1 cellular context compared by ENCODE assay signal in the genomic region with DNA sequence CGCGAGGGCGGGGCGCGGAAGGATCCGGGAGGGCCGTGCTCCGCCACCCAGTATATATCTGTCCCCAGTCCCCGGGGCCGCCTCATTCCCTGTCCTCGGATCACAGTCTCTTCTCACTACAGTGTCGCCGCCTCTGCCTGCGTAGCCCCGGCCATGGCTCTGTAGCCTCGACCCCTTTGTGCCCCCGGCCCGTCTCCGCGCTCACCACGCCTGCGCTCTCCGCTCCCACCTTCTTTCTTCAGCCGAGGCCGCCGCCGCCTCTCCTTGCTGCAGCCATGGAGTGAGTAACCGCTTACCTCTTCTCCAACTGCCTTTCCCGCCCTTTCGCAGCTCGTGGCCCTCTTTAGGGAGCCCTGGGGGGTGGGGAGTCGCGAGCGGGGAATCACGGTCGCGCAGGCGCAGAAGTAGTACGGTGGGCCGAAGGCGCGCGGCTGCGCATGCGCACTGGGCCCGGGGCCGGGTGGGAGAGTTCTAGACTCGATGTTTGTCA.
TF ChIP-seq lines count a peak whose summit lies in the region.

A gene with protein sequence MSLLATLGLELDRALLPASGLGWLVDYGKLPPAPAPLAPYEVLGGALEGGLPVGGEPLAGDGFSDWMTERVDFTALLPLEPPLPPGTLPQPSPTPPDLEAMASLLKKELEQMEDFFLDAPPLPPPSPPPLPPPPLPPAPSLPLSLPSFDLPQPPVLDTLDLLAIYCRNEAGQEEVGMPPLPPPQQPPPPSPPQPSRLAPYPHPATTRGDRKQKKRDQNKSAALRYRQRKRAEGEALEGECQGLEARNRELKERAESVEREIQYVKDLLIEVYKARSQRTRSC (plus strand): TSS at position 85 of the 490 bp plus-strand sequence. CDS start 1,646 bp downstream, outside the sequence.
A gene with protein sequence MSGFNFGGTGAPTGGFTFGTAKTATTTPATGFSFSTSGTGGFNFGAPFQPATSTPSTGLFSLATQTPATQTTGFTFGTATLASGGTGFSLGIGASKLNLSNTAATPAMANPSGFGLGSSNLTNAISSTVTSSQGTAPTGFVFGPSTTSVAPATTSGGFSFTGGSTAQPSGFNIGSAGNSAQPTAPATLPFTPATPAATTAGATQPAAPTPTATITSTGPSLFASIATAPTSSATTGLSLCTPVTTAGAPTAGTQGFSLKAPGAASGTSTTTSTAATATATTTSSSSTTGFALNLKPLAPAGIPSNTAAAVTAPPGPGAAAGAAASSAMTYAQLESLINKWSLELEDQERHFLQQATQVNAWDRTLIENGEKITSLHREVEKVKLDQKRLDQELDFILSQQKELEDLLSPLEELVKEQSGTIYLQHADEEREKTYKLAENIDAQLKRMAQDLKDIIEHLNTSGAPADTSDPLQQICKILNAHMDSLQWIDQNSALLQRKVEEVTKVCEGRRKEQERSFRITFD (minus strand): TSS at position 384 of the 490 bp plus-strand sequence. CDS start 19,697 bp downstream, outside the sequence.

TF ChIP-seq in HEK293, 187 proteins besides CTCF, POLR2A, EP300 and RAD21 (continued from another document and continues in another):
- TF ChIP-seq, protein P1, sequence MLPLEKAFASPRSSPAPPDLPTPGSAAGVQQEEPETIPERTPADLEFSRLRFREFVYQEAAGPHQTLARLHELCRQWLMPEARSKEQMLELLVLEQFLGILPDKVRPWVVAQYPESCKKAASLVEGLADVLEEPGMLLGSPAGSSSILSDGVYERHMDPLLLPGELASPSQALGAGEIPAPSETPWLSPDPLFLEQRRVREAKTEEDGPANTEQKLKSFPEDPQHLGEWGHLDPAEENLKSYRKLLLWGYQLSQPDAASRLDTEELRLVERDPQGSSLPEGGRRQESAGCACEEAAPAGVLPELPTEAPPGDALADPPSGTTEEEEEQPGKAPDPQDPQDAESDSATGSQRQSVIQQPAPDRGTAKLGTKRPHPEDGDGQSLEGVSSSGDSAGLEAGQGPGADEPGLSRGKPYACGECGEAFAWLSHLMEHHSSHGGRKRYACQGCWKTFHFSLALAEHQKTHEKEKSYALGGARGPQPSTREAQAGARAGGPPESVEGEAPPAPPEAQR (tag by site-specific recombination; IDR thresholded peaks at IDR 0.05): peak; percentile 84
- TF ChIP-seq, protein P2, sequence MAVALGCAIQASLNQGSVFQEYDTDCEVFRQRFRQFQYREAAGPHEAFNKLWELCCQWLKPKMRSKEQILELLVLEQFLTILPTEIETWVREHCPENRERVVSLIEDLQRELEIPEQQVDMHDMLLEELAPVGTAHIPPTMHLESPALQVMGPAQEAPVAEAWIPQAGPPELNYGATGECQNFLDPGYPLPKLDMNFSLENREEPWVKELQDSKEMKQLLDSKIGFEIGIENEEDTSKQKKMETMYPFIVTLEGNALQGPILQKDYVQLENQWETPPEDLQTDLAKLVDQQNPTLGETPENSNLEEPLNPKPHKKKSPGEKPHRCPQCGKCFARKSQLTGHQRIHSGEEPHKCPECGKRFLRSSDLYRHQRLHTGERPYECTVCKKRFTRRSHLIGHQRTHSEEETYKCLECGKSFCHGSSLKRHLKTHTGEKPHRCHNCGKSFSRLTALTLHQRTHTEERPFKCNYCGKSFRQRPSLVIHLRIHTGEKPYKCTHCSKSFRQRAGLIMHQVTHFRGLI (tag by site-specific recombination; IDR thresholded peaks at IDR 0.05): no peak; the same call in none of the 2 replicates
- no peak for TF ChIP-seq BCL11A (tag by site-specific recombination; IDR thresholded peaks at IDR 0.05; ENCODE audit: low read depth)
- TF ChIP-seq OSR2 (tag by site-specific recombination; IDR thresholded peaks at IDR 0.05): no peak
- no peak for TF ChIP-seq ZNF585B (tag by site-specific recombination; IDR thresholded peaks at IDR 0.05)
- TF ChIP-seq, protein P3, sequence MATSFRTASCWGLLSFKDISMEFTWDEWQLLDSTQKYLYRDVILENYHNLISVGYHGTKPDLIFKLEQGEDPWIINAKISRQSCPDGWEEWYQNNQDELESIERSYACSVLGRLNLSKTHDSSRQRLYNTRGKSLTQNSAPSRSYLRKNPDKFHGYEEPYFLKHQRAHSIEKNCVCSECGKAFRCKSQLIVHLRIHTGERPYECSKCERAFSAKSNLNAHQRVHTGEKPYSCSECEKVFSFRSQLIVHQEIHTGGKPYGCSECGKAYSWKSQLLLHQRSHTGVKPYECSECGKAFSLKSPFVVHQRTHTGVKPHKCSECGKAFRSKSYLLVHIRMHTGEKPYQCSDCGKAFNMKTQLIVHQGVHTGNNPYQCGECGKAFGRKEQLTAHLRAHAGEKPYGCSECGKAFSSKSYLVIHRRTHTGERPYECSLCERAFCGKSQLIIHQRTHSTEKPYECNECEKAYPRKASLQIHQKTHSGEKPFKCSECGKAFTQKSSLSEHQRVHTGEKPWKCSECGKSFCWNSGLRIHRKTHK (tag by site-specific recombination; IDR thresholded peaks at IDR 0.05): no peak
- TF ChIP-seq ZNF140 (tag by site-specific recombination; IDR thresholded peaks at IDR 0.05): no peak
- TF ChIP-seq ZFP41 (tag by site-specific recombination; IDR thresholded peaks at IDR 0.05; ENCODE audit: borderline replicate concordance): peak; percentile 95; the same call in 1 of the 2 replicates
- peak; percentile 92 for TF ChIP-seq ZXDB (tag by site-specific recombination; IDR thresholded peaks at IDR 0.05)
- 0 out of 2 replicates have a peak, but pooled peaks have one; percentile 9 for TF ChIP-seq ZNF404 (tag by site-specific recombination; IDR thresholded peaks at IDR 0.05)
- TF ChIP-seq, protein P4, sequence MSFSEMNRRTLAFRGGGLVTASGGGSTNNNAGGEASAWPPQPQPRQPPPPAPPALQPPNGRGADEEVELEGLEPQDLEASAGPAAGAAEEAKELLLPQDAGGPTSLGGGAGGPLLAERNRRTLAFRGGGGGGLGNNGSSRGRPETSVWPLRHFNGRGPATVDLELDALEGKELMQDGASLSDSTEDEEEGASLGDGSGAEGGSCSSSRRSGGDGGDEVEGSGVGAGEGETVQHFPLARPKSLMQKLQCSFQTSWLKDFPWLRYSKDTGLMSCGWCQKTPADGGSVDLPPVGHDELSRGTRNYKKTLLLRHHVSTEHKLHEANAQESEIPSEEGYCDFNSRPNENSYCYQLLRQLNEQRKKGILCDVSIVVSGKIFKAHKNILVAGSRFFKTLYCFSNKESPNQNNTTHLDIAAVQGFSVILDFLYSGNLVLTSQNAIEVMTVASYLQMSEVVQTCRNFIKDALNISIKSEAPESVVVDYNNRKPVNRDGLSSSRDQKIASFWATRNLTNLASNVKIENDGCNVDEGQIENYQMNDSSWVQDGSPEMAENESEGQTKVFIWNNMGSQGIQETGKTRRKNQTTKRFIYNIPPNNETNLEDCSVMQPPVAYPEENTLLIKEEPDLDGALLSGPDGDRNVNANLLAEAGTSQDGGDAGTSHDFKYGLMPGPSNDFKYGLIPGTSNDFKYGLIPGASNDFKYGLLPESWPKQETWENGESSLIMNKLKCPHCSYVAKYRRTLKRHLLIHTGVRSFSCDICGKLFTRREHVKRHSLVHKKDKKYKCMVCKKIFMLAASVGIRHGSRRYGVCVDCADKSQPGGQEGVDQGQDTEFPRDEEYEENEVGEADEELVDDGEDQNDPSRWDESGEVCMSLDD (tag by site-specific recombination; IDR thresholded peaks at IDR 0.05): peak; percentile 94
- no peak for TF ChIP-seq ZNF341 (tag by site-specific recombination; IDR thresholded peaks at IDR 0.05; ENCODE audit: low read depth)
- TF ChIP-seq ZNF555 (tag by site-specific recombination; conservative IDR thresholded peaks at IDR 0.05): no peak
- TF ChIP-seq PRDM1 (tag by site-specific recombination; IDR thresholded peaks at IDR 0.05): no peak
- peak; percentile 83 for TF ChIP-seq YY2 (tag by site-specific recombination; IDR thresholded peaks at IDR 0.05)
- peak; percentile 55 for TF ChIP-seq ZNF843 (tag by site-specific recombination; IDR thresholded peaks at IDR 0.05)
- TF ChIP-seq, protein P5, sequence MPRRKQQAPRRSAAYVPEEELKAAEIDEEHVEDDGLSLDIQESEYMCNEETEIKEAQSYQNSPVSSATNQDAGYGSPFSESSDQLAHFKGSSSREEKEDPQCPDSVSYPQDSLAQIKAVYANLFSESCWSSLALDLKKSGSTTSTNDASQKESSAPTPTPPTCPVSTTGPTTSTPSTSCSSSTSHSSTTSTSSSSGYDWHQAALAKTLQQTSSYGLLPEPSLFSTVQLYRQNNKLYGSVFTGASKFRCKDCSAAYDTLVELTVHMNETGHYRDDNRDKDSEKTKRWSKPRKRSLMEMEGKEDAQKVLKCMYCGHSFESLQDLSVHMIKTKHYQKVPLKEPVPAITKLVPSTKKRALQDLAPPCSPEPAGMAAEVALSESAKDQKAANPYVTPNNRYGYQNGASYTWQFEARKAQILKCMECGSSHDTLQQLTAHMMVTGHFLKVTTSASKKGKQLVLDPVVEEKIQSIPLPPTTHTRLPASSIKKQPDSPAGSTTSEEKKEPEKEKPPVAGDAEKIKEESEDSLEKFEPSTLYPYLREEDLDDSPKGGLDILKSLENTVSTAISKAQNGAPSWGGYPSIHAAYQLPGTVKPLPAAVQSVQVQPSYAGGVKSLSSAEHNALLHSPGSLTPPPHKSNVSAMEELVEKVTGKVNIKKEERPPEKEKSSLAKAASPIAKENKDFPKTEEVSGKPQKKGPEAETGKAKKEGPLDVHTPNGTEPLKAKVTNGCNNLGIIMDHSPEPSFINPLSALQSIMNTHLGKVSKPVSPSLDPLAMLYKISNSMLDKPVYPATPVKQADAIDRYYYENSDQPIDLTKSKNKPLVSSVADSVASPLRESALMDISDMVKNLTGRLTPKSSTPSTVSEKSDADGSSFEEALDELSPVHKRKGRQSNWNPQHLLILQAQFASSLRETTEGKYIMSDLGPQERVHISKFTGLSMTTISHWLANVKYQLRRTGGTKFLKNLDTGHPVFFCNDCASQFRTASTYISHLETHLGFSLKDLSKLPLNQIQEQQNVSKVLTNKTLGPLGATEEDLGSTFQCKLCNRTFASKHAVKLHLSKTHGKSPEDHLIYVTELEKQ (tag by site-specific recombination; IDR thresholded peaks at IDR 0.05; ENCODE audit: borderline replicate concordance): no peak
- peak; percentile 82 for TF ChIP-seq SP3 (tag by site-specific recombination; IDR thresholded peaks at IDR 0.05)
- peak; percentile 82; the same call in 1 of the 2 replicates for TF ChIP-seq ZBTB20 (tag by site-specific recombination; IDR thresholded peaks at IDR 0.05)
- TF ChIP-seq, protein P6, sequence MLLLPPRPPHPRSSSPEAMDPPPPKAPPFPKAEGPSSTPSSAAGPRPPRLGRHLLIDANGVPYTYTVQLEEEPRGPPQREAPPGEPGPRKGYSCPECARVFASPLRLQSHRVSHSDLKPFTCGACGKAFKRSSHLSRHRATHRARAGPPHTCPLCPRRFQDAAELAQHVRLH (tag by site-specific recombination; IDR thresholded peaks at IDR 0.05): peak; percentile 34; the same call in 1 of the 2 replicates
- TF ChIP-seq ZNF792 (tag by site-specific recombination; IDR thresholded peaks at IDR 0.05): no peak
- no peak for TF ChIP-seq ZBTB21 (tag by site-specific recombination; IDR thresholded peaks at IDR 0.05)
- 0 out of 2 replicates have a peak, but pooled peaks have one; percentile 3 for TF ChIP-seq ZNF366 (tag by site-specific recombination; conservative IDR thresholded peaks at IDR 0.05)
- no peak for TF ChIP-seq ZNF626 (tag by site-specific recombination; IDR thresholded peaks at IDR 0.05)
- no peak for TF ChIP-seq SALL2 (tag by site-specific recombination; IDR thresholded peaks at IDR 0.05; ENCODE audit: borderline replicate concordance)
- TF ChIP-seq ZNF654 (tag by site-specific recombination; IDR thresholded peaks at IDR 0.05; ENCODE audit: low read depth): no peak
- TF ChIP-seq, protein P7, sequence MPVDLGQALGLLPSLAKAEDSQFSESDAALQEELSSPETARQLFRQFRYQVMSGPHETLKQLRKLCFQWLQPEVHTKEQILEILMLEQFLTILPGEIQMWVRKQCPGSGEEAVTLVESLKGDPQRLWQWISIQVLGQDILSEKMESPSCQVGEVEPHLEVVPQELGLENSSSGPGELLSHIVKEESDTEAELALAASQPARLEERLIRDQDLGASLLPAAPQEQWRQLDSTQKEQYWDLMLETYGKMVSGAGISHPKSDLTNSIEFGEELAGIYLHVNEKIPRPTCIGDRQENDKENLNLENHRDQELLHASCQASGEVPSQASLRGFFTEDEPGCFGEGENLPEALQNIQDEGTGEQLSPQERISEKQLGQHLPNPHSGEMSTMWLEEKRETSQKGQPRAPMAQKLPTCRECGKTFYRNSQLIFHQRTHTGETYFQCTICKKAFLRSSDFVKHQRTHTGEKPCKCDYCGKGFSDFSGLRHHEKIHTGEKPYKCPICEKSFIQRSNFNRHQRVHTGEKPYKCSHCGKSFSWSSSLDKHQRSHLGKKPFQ (tag by site-specific recombination; IDR thresholded peaks at IDR 0.05): 0 out of 2 replicates have a peak, but pooled peaks have one; percentile 62
- TF ChIP-seq KLF7 (tag by site-specific recombination; IDR thresholded peaks at IDR 0.05; ENCODE audit: borderline replicate concordance): peak; percentile 92; the same call in 1 of the 2 replicates
- TF ChIP-seq ZNF274 (IDR thresholded peaks at IDR 0.05; ENCODE audit: low read length): no peak
- TF ChIP-seq ZNF274 (tag by site-specific recombination; IDR thresholded peaks at IDR 0.05; ENCODE audit: borderline replicate concordance): no peak
- TF ChIP-seq ZNF423 (tag by site-specific recombination; IDR thresholded peaks at IDR 0.05): no peak
- TF ChIP-seq, protein P8, sequence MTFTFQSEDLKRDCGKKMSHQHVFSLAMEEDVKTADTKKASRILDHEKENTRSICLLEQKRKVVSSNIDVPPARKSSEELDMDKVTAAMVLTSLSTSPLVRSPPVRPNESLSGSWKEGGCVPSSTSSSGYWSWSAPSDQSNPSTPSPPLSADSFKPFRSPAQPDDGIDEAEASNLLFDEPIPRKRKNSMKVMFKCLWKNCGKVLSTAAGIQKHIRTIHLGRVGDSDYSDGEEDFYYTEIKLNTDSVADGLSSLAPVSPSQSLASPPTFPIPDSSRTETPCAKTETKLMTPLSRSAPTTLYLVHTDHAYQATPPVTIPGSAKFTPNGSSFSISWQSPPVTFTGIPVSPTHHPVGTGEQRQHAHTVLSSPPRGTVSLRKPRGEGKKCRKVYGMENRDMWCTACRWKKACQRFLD (tag by site-specific recombination; IDR thresholded peaks at IDR 0.05): no peak
- TF ChIP-seq, protein P9, sequence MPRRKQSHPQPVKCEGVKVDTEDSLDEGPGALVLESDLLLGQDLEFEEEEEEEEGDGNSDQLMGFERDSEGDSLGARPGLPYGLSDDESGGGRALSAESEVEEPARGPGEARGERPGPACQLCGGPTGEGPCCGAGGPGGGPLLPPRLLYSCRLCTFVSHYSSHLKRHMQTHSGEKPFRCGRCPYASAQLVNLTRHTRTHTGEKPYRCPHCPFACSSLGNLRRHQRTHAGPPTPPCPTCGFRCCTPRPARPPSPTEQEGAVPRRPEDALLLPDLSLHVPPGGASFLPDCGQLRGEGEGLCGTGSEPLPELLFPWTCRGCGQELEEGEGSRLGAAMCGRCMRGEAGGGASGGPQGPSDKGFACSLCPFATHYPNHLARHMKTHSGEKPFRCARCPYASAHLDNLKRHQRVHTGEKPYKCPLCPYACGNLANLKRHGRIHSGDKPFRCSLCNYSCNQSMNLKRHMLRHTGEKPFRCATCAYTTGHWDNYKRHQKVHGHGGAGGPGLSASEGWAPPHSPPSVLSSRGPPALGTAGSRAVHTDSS (tag by site-specific recombination; IDR thresholded peaks at IDR 0.05): 0 out of 2 replicates have a peak, but pooled peaks have one; percentile 5
- TF ChIP-seq ZNF350 (tag by site-specific recombination; IDR thresholded peaks at IDR 0.05): no peak
- peak; percentile 60; the same call in 1 of the 2 replicates for TF ChIP-seq OVOL3 (tag by site-specific recombination; IDR thresholded peaks at IDR 0.05)
